Comparison of ENCODE assay signal across 17 cellular contexts in the genomic region with DNA sequence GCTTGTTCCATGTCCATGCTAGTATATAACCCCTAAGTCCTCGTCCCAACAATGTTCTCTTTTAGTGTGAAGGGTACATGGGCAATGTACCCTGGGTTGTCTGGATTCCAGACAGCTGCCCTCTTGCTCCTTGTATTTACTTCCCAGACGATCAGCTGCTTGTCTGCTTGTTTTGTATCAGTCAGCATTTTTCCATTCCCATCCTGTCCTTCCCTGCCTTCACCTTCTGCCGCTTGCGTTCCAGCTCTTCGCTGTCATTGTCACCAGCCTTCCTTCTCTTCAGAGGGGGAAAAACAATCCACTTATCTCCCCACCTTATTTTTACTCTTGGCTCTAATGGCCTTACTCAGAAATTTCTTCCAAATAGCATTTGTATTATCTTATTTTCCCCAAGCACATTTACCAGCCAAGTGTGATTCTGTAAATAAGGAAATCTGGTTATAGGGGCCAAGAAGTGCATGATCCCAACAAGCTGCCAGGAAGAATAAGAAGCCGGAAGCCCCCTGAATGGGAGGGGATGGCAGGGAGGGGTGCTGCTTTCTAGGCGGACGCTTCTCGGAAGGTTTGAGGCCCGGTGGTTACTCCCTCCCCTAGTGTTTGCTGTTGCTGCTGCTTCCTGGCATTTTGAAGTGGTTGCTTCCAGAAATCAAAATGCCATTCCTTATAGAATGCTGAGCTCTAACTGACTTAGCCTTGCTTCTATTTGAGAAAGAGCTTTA.
DNase-seq lines count a peak whose midpoint lies in the region; ATAC-seq and TF ChIP-seq lines count a peak whose summit lies in the region.
"Had no signal": no experiment of that assay in that cellular context is flagged by ENCODE, and none has a peak within 500 bp of the region (broad histone marks: within the 10 kb centered on the region; RNA-seq: fewer than 3 reads in every experiment).

No MANE protein-coding gene starts in this region.

- no peaks in the 10 kb centered on the region for H3F3A ChIP-seq in PC-9 (ENCODE audit: insufficient read depth, low read depth)

- H3K4me3 ChIP-seq in lower lobe of right lung (no peak overlapping the region), colonic mucosa (no peak overlapping the region), OCI-LY7 (ENCODE audit: low read depth, low read length, poor library complexity, severe bottlenecking) (no peak overlapping the region), PC-9 (no peak overlapping the region)
- H3K4me3 ChIP-seq: BLaER1 treated with 17β-estradiol and CSF1 and Interleukin-3, amounts not matched to agents 10 nM and 100 nM; GM23338 had no signal

- peak; percentile 21 to 35 for ATAC-seq in lower lobe of right lung
- ATAC-seq: CD8-positive, alpha-beta T cell; GM23338; HCT116 had no signal

- CTCF ChIA-PET in OCI-LY7 (lab: Charles Lee; ENCODE audit: unreplicated experiment), result no interaction called here
- CTCF ChIA-PET in PC-9 (lab: Charles Lee), result no interaction called here

- intact Hi-C loops in lower lobe of right lung (cut with DNase I) (no loop called here), colonic mucosa (cut with DNase I) (no loop called here), OCI-LY7 (cut with micrococcal nuclease; ENCODE audit: unreplicated experiment) (no loop called here), PC-9 (cut with micrococcal nuclease; ENCODE audit: unreplicated experiment) (no loop called here)

- H3K36me3 ChIP-seq in lower lobe of right lung, result no peaks in the 10 kb centered on the region
- H3K36me3 ChIP-seq in colonic mucosa, result no peaks in the 10 kb centered on the region
- no peaks in the 10 kb centered on the region for H3K36me3 ChIP-seq in OCI-LY7 (ENCODE audit: insufficient read depth, low read length)
- no peaks in the 10 kb centered on the region for H3K36me3 ChIP-seq in PC-9 (ENCODE audit: low read depth)
- H3K36me3 ChIP-seq: BLaER1 treated with 17β-estradiol and CSF1 and Interleukin-3, amounts not matched to agents 10 nM and 100 nM had no signal

- DNase-seq in NCI-H82 (lab: John Stamatoyannopoulos, UW), result peak; percentile 32
- DNase-seq in NCI-H82 treated with DMSO at 0.1 percent for 48 hours (lab: John Stamatoyannopoulos, UW; ENCODE audit: unreplicated experiment), result no peak
- peak; percentile 22 for DNase-seq in islet precursor cell
- no peak for DNase-seq in lower lobe of right lung
- DNase-seq in colonic mucosa, result no peak
- DNase-seq in NCI-H146 treated with DMSO at 0.1 percent for 48 hours (lab: John Stamatoyannopoulos, UW; ENCODE audit: unreplicated experiment), result no peak
- no peak for DNase-seq in OCI-LY7 (ENCODE audit: low spot score)
- no peak for DNase-seq in PC-9
- DNase-seq: 8988T; Calu3; CD8-positive, alpha-beta T cell; DMS79 treated with DMSO at 0.1 percent for 48 hours; GF-D8; H7 had no signal

- no peaks in the 10 kb centered on the region for H3K79me2 ChIP-seq in OCI-LY7 (ENCODE audit: insufficient read depth, low read depth, low read length)
- no peaks in the 10 kb centered on the region for H3K79me2 ChIP-seq in PC-9 (ENCODE audit: low read depth)

- H3K4me2 ChIP-seq in OCI-LY7 (ENCODE audit: low read length), result no peak overlapping the region
- H3K4me2 ChIP-seq in PC-9, result no peak overlapping the region
- H3K4me2 ChIP-seq: BLaER1 treated with 17β-estradiol and CSF1 and Interleukin-3, amounts not matched to agents 10 nM and 100 nM; GM23338 had no signal

- H3K27me3 ChIP-seq in lower lobe of right lung (ENCODE audit: low read depth) (no peaks in the 10 kb centered on the region), colonic mucosa (no peaks in the 10 kb centered on the region), PC-9 (ENCODE audit: insufficient read depth, low read depth) (no peaks in the 10 kb centered on the region)
- H3K27me3 ChIP-seq: BLaER1 treated with 17β-estradiol and CSF1 and Interleukin-3, amounts not matched to agents 10 nM and 100 nM had no signal

- BruUV-seq in OCI-LY7 (replicated peaks; lab: Mats Ljungman, UMichigan) (no TSS peak), PC-9 (replicated peaks; lab: Mats Ljungman, UMichigan) (no TSS peak)

- H3K27ac ChIP-seq in lower lobe of right lung (no peak overlapping the region), colonic mucosa (no peak overlapping the region), OCI-LY7 (ENCODE audit: low read depth, low read length, poor library complexity, severe bottlenecking) (no peak overlapping the region), PC-9 (no peak overlapping the region)

- POLR2A ChIA-PET in OCI-LY7 (lab: Charles Lee) (interaction anchor here (0.6 kb wide), 1 partner anchor 14 kb away, joined by 3 read pairs; no protein-coding TSS in a partner anchor), PC-9 (lab: Charles Lee; ENCODE audit: unreplicated experiment) (no interaction called here)

- H3K4me1 ChIP-seq in lower lobe of right lung, result peaks cover 19% of the 10 kb centered on the region
- no peaks in the 10 kb centered on the region for H3K4me1 ChIP-seq in colonic mucosa
- peaks cover 15% of the 10 kb centered on the region for H3K4me1 ChIP-seq in OCI-LY7 (ENCODE audit: insufficient read depth, low read length, poor library complexity, severe bottlenecking)
- H3K4me1 ChIP-seq in PC-9 (replicated peaks; ENCODE audit: insufficient read depth), result no peaks in the 10 kb centered on the region

- no peaks in the 10 kb centered on the region for H3K9me2 ChIP-seq in OCI-LY7 (ENCODE audit: insufficient read depth, low read length)
- H3K9me2 ChIP-seq in PC-9 (ENCODE audit: insufficient read depth), result no peaks in the 10 kb centered on the region

- no peak overlapping the region for H3K9ac ChIP-seq in colonic mucosa (ENCODE audit: low read depth in 2 of 2, low read length in 2 of 2)
- H3K9ac ChIP-seq: BLaER1 treated with 17β-estradiol and CSF1 and Interleukin-3, amounts not matched to agents 10 nM and 100 nM had no signal

- no peaks in the 10 kb centered on the region for H4K20me1 ChIP-seq in OCI-LY7 (ENCODE audit: insufficient read depth, low read length)
- H4K20me1 ChIP-seq in PC-9 (ENCODE audit: insufficient read depth), result no peaks in the 10 kb centered on the region
- H4K20me1 ChIP-seq: BLaER1 treated with 17β-estradiol and CSF1 and Interleukin-3, amounts not matched to agents 10 nM and 100 nM had no signal

- H2AFZ ChIP-seq in OCI-LY7 (ENCODE audit: low read length), result no peak overlapping the region
- no peak overlapping the region for H2AFZ ChIP-seq in PC-9
- H2AFZ ChIP-seq: GM23338 had no signal

- TF ChIP-seq CTCF in lower lobe of right lung (IDR thresholded peaks at IDR 0.05) (no peak), colonic mucosa (IDR thresholded peaks at IDR 0.05) (no peak), OCI-LY7 (conservative IDR thresholded peaks at IDR 0.05; ENCODE audit: low read length) (no peak), PC-9 (conservative IDR thresholded peaks at IDR 0.05) (no peak)

- H3K9me3 ChIP-seq in lower lobe of right lung, result no peaks in the 10 kb centered on the region
- H3K9me3 ChIP-seq in colonic mucosa, result no peaks in the 10 kb centered on the region
- H3K9me3 ChIP-seq in OCI-LY7 (ENCODE audit: low read length), result 0 out of 2 replicates have a peak, but pooled peaks cover 5% of the 10 kb centered on the region
- H3K9me3 ChIP-seq in PC-9 (ENCODE audit: insufficient read depth, low read depth), result no peaks in the 10 kb centered on the region

Comparison
In these comparisons a context has a peak if more than half of its experiments do, and no peak if none do; other contexts are left out.
1. DNase-seq: peak in NCI-H82 (single experiment) and islet precursor cell (single experiment); none in NCI-H82 treated with DMSO at 0.1 percent for 48 hours (single experiment), lower lobe of right lung (single experiment), colonic mucosa (single experiment), NCI-H146 treated with DMSO at 0.1 percent for 48 hours (single experiment), OCI-LY7 (single experiment) and PC-9 (0 of 2).